1 cellular context compared by ENCODE assay signal in genomic region chr1:1021010-1021845, GRCh38.
A peak's percentile ranks its signal among the peaks of the same experiment; 100 is the strongest.
TF ChIP-seq lines count a peak whose summit lies in the region.

No MANE protein-coding gene starts in this region.

TF ChIP-seq in IMR-90, 13 proteins besides CTCF, POLR2A, EP300 and RAD21:
- no peak for TF ChIP-seq RCOR1 (IDR thresholded peaks at IDR 0.05; ENCODE audit: insufficient replicate concordance, low read length)
- TF ChIP-seq CHD1 (IDR thresholded peaks at IDR 0.05; ENCODE audit: low read depth, low read length) = no peak
- no peak for TF ChIP-seq MAFK (IDR thresholded peaks at IDR 0.05; ENCODE audit: low read depth, low read length)
- TF ChIP-seq, protein P1, sequence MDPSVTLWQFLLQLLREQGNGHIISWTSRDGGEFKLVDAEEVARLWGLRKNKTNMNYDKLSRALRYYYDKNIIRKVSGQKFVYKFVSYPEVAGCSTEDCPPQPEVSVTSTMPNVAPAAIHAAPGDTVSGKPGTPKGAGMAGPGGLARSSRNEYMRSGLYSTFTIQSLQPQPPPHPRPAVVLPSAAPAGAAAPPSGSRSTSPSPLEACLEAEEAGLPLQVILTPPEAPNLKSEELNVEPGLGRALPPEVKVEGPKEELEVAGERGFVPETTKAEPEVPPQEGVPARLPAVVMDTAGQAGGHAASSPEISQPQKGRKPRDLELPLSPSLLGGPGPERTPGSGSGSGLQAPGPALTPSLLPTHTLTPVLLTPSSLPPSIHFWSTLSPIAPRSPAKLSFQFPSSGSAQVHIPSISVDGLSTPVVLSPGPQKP (IDR thresholded peaks at IDR 0.05; ENCODE audit: borderline replicate concordance, low read depth, low read length) = no peak
- TF ChIP-seq MXI1 (IDR thresholded peaks at IDR 0.05; ENCODE audit: borderline replicate concordance, low read depth, low read length) = no peak
- TF ChIP-seq, protein P2, sequence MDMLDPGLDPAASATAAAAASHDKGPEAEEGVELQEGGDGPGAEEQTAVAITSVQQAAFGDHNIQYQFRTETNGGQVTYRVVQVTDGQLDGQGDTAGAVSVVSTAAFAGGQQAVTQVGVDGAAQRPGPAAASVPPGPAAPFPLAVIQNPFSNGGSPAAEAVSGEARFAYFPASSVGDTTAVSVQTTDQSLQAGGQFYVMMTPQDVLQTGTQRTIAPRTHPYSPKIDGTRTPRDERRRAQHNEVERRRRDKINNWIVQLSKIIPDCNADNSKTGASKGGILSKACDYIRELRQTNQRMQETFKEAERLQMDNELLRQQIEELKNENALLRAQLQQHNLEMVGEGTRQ (IDR thresholded peaks at IDR 0.05; ENCODE audit: low read depth, low read length) = no peak
- TF ChIP-seq CEBPB (IDR thresholded peaks at IDR 0.05; ENCODE audit: low read depth, low read length) = no peak
- TF ChIP-seq SMC3 (IDR thresholded peaks at IDR 0.05; ENCODE audit: low read depth, low read length) = 0 out of 2 replicates have a peak, but pooled peaks have one; percentile 5
- no peak for TF ChIP-seq FOS (IDR thresholded peaks at IDR 0.05; ENCODE audit: low read depth, low read length)
- no peak for TF ChIP-seq RFX5 (IDR thresholded peaks at IDR 0.05; ENCODE audit: low read depth, low read length)
- no peak for TF ChIP-seq BHLHE40 (IDR thresholded peaks at IDR 0.05; ENCODE audit: low read depth, low read length)
- peak; percentile 53; the same call in 1 of the 2 replicates for TF ChIP-seq MAZ (IDR thresholded peaks at IDR 0.05; ENCODE audit: borderline replicate concordance, low read depth, low read length)
- TF ChIP-seq NFE2L2 (IDR thresholded peaks at IDR 0.05; ENCODE audit: low read depth, low read length) = no peak
